23 cellular contexts compared by ENCODE assay signal in genomic region chr21:45202344-45202743, GRCh38.
"Had no signal": no experiment of that assay in that cellular context is flagged by ENCODE, and none has a peak within 500 bp of the region (broad histone marks: within the 10 kb centered on the region; RNA-seq: fewer than 3 reads in every experiment).

No MANE protein-coding gene starts in this region.

- H2AFZ ChIP-seq: neural progenitor cell, parathyroid adenoma had no signal

- H3K27ac ChIP-seq: dorsolateral prefrontal cortex, epithelial cell of prostate, gastrocnemius medialis, neural progenitor cell, parathyroid adenoma, right lobe of liver, testis had no signal

- ATAC-seq: gastrocnemius medialis; mucosa of descending colon; naive thymus-derived CD4-positive, alpha-beta T cell; stimulated activated naive CD8-positive, alpha-beta T cell treated with anti-CD3 and anti-CD28 coated beads, Interleukin-15, Interleukin-2, amounts not matched to agents 100 U/mL and 50 U/mL, for 24 hours had no signal

- H3K4me2 ChIP-seq: neural progenitor cell had no signal

- H3K9me3 ChIP-seq: gastrocnemius medialis, mucosa of descending colon, right lobe of liver, testis, tibial artery had no signal

- H3K27ac Mint-ChIP-seq: memory B cell, mesothelial cell of epicardium, nephron, neural progenitor cell, progenitor cell of endocrine pancreas, type B pancreatic cell had no signal

- H3K9me3 Mint-ChIP-seq: memory B cell; mesothelial cell of epicardium; naive thymus-derived CD4-positive, alpha-beta T cell; nephron; neural progenitor cell; type B pancreatic cell had no signal

- H3K36me3 Mint-ChIP-seq: type B pancreatic cell had no signal

- H3K4me3 Mint-ChIP-seq: memory B cell; mesothelial cell of epicardium; naive thymus-derived CD4-positive, alpha-beta T cell; nephron; neural progenitor cell; type B pancreatic cell had no signal

- H3K9ac ChIP-seq: neural progenitor cell, parathyroid adenoma had no signal

- DNase-seq: effector CD4-positive, alpha-beta T cell; gastrocnemius medialis; mucosa of descending colon; naive thymus-derived CD4-positive, alpha-beta T cell; nucleus accumbens; right lobe of liver; small intestine; stimulated activated CD4-positive, alpha-beta T cell treated with anti-CD3 and anti-CD28 coated beads, Interleukin-1b, Interleukin-23, amount 100 ng/mL, for 48 hours; stimulated activated CD4-positive, alpha-beta T cell treated with anti-CD3 and anti-CD28 coated beads, Interleukin-4, amount 100 ng/mL, for 1 hour; stimulated activated CD8-positive, alpha-beta memory T cell treated with anti-CD3 and anti-CD28 coated beads, Interleukin-4, amount 100 ng/mL, for 48 hours; stimulated activated naive CD8-positive, alpha-beta T cell treated with anti-CD3 and anti-CD28 coated beads, Interleukin-15, Interleukin-2, amounts not matched to agents 100 U/mL and 50 U/mL, for 24 hours; testis; tibial artery had no signal

- H3K36me3 ChIP-seq: neural progenitor cell, right lobe of liver had no signal

- H3K27me3 ChIP-seq: dorsolateral prefrontal cortex, gastrocnemius medialis, neural progenitor cell, right lobe of liver, testis, tibial artery had no signal

- H3K27me3 Mint-ChIP-seq: memory B cell; naive thymus-derived CD4-positive, alpha-beta T cell; progenitor cell of endocrine pancreas; type B pancreatic cell had no signal

- H3K4me1 Mint-ChIP-seq: mesothelial cell of epicardium, nephron, neural progenitor cell had no signal

- H3K4me3 ChIP-seq: dorsolateral prefrontal cortex, gastrocnemius medialis, lung, mucosa of descending colon, neural progenitor cell, right lobe of liver, testis, tibial artery had no signal

- H3K4me1 ChIP-seq: gastrocnemius medialis, neural progenitor cell, parathyroid adenoma, right lobe of liver, testis had no signal
